23 cellular contexts compared by ENCODE assay signal in the genomic region with DNA sequence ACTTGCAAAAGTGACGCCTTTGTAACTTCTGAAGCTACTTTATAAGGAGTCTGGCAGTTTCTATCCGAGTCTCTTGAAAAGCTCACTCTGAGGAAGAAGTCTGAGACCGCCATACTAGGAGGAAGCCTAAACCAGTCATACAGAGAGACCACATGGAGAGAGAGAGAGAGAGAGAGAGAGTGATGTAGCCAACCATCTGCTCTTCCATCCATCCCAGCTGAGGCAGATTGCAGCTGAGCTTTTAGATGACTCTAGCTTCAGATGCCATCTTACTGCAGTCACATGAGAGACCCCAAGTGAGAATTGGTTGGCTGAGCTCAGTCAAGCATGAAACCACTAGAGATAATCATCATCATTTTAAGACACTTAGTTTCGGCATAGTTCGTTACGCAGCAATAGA.
"Had no signal": no experiment of that assay in that cellular context is flagged by ENCODE, and none has a peak within 500 bp of the region (broad histone marks: within the 10 kb centered on the region; RNA-seq: fewer than 3 reads in every experiment).

No MANE protein-coding gene starts in this region.

- H3K9ac ChIP-seq: neural progenitor cell had no signal

- H2AFZ ChIP-seq: neural progenitor cell had no signal

- H3K27ac ChIP-seq: breast epithelium, foreskin keratinocyte, lower lobe of right lung, neural progenitor cell, testis, vagina had no signal

- H3K36me3 ChIP-seq: breast epithelium, lower lobe of right lung, neural progenitor cell, vagina had no signal

- H3K27me3 ChIP-seq: breast epithelium, neural progenitor cell, testis, vagina had no signal

- ATAC-seq: activated CD4-positive, alpha-beta T cell treated with anti-CD3 and anti-CD28 coated beads for 36 hours; foreskin keratinocyte; left lobe of liver; lower lobe of right lung; naive thymus-derived CD8-positive, alpha-beta T cell; sciatic nerve; stimulated activated naive B cell treated with anti-CD40 and anti-IgM and Interleukin-4, amounts not matched to agents 10 μg/mL and 1 μg/mL and 100 μg/mL, for 72 hours had no signal

- H3K4me3 ChIP-seq: breast epithelium, lower lobe of right lung, neural progenitor cell, testis, vagina had no signal

- H3K4me1 ChIP-seq: breast epithelium, foreskin keratinocyte, neural progenitor cell, vagina had no signal

- H3K4me2 ChIP-seq: neural progenitor cell had no signal

- DNase-seq: activated B cell treated with CpG ODN at 0.5 μM for 24 hours; activated CD4-positive, alpha-beta T cell treated with anti-CD3 and anti-CD28 coated beads for 36 hours; activated CD4-positive, alpha-beta T cell treated with anti-CD3 and anti-CD28 coated beads, Interleukin-2, amount 50 U/mL, for 4 hours; activated CD8-positive, alpha-beta memory T cell treated with anti-CD3 and anti-CD28 coated beads for 24 hours; activated CD8-positive, alpha-beta memory T cell treated with anti-CD3 and anti-CD28 coated beads, Interleukin-2, amount 50 U/mL, for 48 hours; activated naive CD4-positive, alpha-beta T cell treated with anti-CD3 and anti-CD28 coated beads for 36 hours; activated naive CD8-positive, alpha-beta T cell treated with anti-CD3 and anti-CD28 coated beads, Interleukin-2, amount 10 ng/mL, durations not matched to agents 7 days and 5 days; activated T-cell treated with anti-CD3 and anti-CD28 coated beads, Interleukin-2, amount 50 U/mL, for 48 hours; amniotic stem cell; effector memory CD4-positive, alpha-beta T cell; foreskin keratinocyte; kidney; lower lobe of right lung; naive thymus-derived CD8-positive, alpha-beta T cell; small intestine; stimulated activated CD4-positive, alpha-beta T cell treated with anti-CD3 and anti-CD28 coated beads, Interleukin-15, amount 100 ng/mL, for 24 hours; stimulated activated naive B cell treated with anti-CD40 and anti-IgM and Interleukin-4, amounts not matched to agents 10 μg/mL and 1 μg/mL and 100 μg/mL, for 72 hours; testis had no signal

- H3K9me3 ChIP-seq: breast epithelium, lower lobe of right lung, testis, vagina had no signal
